Comparison of ENCODE assay signal across 8 cellular contexts in genomic region chr1:145990249-145991097, GRCh38. TPM values are rescaled to one million over a fixed set of nuclear protein-coding genes. Genes with fewer than 3 reads are reported as not detected.
DNase-seq lines count a peak whose midpoint lies in the region; ATAC-seq and TF ChIP-seq lines count a peak whose summit lies in the region.

No MANE protein-coding gene starts in this region.

- H3K9me3 Mint-ChIP-seq in IgD-negative memory B cell, result no peaks in the 10 kb centered on the region

- peak in 1 of 2 donors; percentile 32 for TF ChIP-seq POLR2A in gastrocnemius medialis (IDR thresholded peaks at IDR 0.05)

- intact Hi-C loops in gastrocnemius medialis (cut with DNase I; ENCODE audit: low total_unique reads), result no loop called here
- intact Hi-C loops in posterior cingulate gyrus (cut with DNase I), result no loop called here

- H3K4me1 ChIP-seq in cardiac muscle cell (ENCODE audit: low read depth), result peaks cover 25% of the 10 kb centered on the region
- H3K4me1 ChIP-seq in gastrocnemius medialis, result peaks cover 18 to 21% of the 10 kb centered on the region in 2 donors

- in situ Hi-C loops in gastrocnemius medialis (cut with MboI; ENCODE audit: low sequenced_read_pairs in 4 of 4), result no loop called here

- DNase-seq in UCSD-AML1 (lab: John Stamatoyannopoulos, UW; ENCODE audit: unreplicated experiment) (peak; percentile 33), cardiac muscle cell (ENCODE audit: low read depth in 1 of 2, low spot score in 1 of 2) (peak in 1 of 2 donors; percentile 50), gastrocnemius medialis (peak in 1 of 2 donors; percentile 44), posterior cingulate gyrus (no peak), GM10266 (ENCODE audit: extremely low spot score) (no peak)

- H3K27me3 ChIP-seq in cardiac muscle cell, result no peaks in the 10 kb centered on the region
- no peaks in the 10 kb centered on the region for H3K27me3 ChIP-seq in gastrocnemius medialis

- H3K9me3 ChIP-seq in cardiac muscle cell (ENCODE audit: low read depth) (no peaks in the 10 kb centered on the region), gastrocnemius medialis (no peaks in the 10 kb centered on the region)

- peaks cover 22% of the 10 kb centered on the region for H3K36me3 Mint-ChIP-seq in IgD-negative memory B cell

- H3K27ac ChIP-seq in cardiac muscle cell (peak overlapping the region; percentile 92), gastrocnemius medialis (peak overlapping the region; percentile 95 to 99 (median 98))

- TF ChIP-seq CTCF in cardiac muscle cell (IDR thresholded peaks at IDR 0.05; ENCODE audit: low read depth, low read length), result no peak
- TF ChIP-seq CTCF in gastrocnemius medialis (IDR thresholded peaks at IDR 0.05 in 4 of 5, conservative IDR thresholded peaks at IDR 0.05 in 1 of 5), result no peak
- no peak for TF ChIP-seq CTCF in GM10266 (IDR thresholded peaks at IDR 0.05; ENCODE audit: control insufficient read depth, insufficient read depth, low read depth, missing control alignments)

- H3K4me3 Mint-ChIP-seq in IgD-negative memory B cell, result peak overlapping the region in 3 of 4 donors; percentile 44 to 97 (median 82)

- H3K27me3 Mint-ChIP-seq in IgD-negative memory B cell, result no peaks in the 10 kb centered on the region

- H3K27ac Mint-ChIP-seq in IgD-negative memory B cell, result peak overlapping the region; percentile 24 to 81 (median 64)

- H3K4me1 Mint-ChIP-seq in IgD-negative memory B cell, result peaks cover 34 to 47% (median 37%) of the 10 kb centered on the region in 3 donors

- ATAC-seq in gastrocnemius medialis (peak; percentile 30 to 49), HG03457 (IDR thresholded peaks at IDR 0.05; ENCODE audit: unreplicated experiment) (no peak), HG03045 (IDR thresholded peaks at IDR 0.05; ENCODE audit: unreplicated experiment) (no peak)

- H3K36me3 ChIP-seq in cardiac muscle cell (peaks cover 30% of the 10 kb centered on the region), gastrocnemius medialis (peaks cover 18 to 31% of the 10 kb centered on the region in 2 donors)

- no peak overlapping the region for H3K4me3 ChIP-seq in cardiac muscle cell
- peak overlapping the region in 1 of 4 donors; percentile 98 for H3K4me3 ChIP-seq in gastrocnemius medialis

RNA-seq across cellular contexts. Expression of gene TXNIP, which starts 5.9 kb away (rescaled TPM):
- polyA plus RNA-seq in IgD-negative memory B cell (3,579 TPM), cardiac muscle cell (172 and 303 TPM in 2 replicates)
- total RNA-seq in cardiac muscle cell (190 and 260 TPM in 2 replicates), gastrocnemius medialis (1,000 to 10,000 TPM; 1,815 to 2,839 (median 2,202) TPM)

RNA-seq across cellular contexts. Expression of gene POLR3GL, which starts 26.0 kb away (rescaled TPM):
- polyA plus RNA-seq in IgD-negative memory B cell (64.0 TPM), cardiac muscle cell (65.1 and 88.2 TPM in 2 replicates)
- total RNA-seq in cardiac muscle cell (20.6 and 43.4 TPM in 2 replicates), gastrocnemius medialis (10 to 100 TPM; 43.5 to 78.8 (median 59.4) TPM)

RNA-seq across cellular contexts. Expression of gene ANKRD34A, which starts 26.1 kb away (rescaled TPM):
- polyA plus RNA-seq in IgD-negative memory B cell (0.64 TPM), cardiac muscle cell (2.7 and 5.4 TPM in 2 replicates)
- total RNA-seq in cardiac muscle cell (4.3 and 5.7 TPM in 2 replicates), gastrocnemius medialis (10 to 100 TPM in 1 of 4 donors, 1 to 10 TPM in 3; 3.3 to 19.0 (median 6.7) TPM)

RNA-seq across cellular contexts. Expression of gene HJV, which starts 31.1 kb away (rescaled TPM):
- polyA plus RNA-seq in IgD-negative memory B cell (not detected), cardiac muscle cell (not detected in 2 replicates)
- total RNA-seq in cardiac muscle cell (0.18 TPM in 1 of 2 replicates, not detected in the other), gastrocnemius medialis (100 to 1,000 TPM; 274 to 585 (median 420) TPM)

RNA-seq across cellular contexts. Expression of gene LIX1L, which starts 32.7 kb away (rescaled TPM):
- polyA plus RNA-seq in IgD-negative memory B cell (12.8 TPM), cardiac muscle cell (46.4 and 59.0 TPM in 2 replicates)
- total RNA-seq in cardiac muscle cell (33.4 and 39.2 TPM in 2 replicates), gastrocnemius medialis (100 to 1,000 TPM in 1 of 4 donors, 10 to 100 TPM in 3; 37.1 to 108 (median 75.4) TPM)

Comparison
In these comparisons a context has a peak if more than half of its experiments do, and no peak if none do; other contexts are left out.
1. ATAC-seq: peak in gastrocnemius medialis (2 of 2); none in HG03457 (single experiment) and HG03045 (single experiment).